In the genomic region with DNA sequence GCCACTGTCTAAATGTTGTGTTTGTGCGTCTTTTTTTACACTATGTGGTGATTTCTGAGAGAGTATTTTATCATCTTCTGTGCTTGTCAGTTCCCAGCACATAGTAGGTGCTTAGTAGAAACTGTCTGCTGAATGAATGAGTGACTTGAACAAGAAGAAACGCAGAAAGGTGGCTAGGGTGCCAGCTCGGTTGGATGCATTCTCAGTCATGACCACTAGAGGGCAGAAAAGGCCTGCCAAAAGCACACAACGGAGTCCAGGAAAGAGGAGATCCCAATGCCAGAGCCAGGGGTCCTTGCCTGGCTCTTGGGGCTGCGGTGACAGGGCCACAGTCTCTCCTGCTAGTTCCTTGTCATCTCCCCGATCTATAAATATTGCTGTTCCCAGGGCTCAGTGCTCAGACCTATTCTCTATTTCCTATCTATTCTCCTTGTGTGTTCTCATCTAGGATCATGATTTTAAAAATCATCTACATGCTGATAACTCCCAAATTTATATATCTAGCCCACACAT, we compare ENCODE assay signal across 8 cellular contexts. TPM values are rescaled to one million over a fixed set of nuclear protein-coding genes. Genes with fewer than 3 reads are reported as not detected.
DNase-seq lines count a peak whose midpoint lies in the region; ATAC-seq and TF ChIP-seq lines count a peak whose summit lies in the region.

No MANE protein-coding gene starts in this region.

- no peak for TF ChIP-seq POLR2A in heart left ventricle (IDR thresholded peaks at IDR 0.05)

- peak; percentile 68 for DNase-seq in Daoy (ENCODE audit: low read depth)
- DNase-seq in M059J (ENCODE audit: low read depth) = peak; percentile 44
- peak; percentile 61 to 73 for DNase-seq in activated naive CD4-positive, alpha-beta T cell treated with anti-CD3 and anti-CD28 coated beads, Interleukin-2, amount 50 U/mL, for 72 hours (ENCODE audit: low spot score in 2 of 2)
- DNase-seq in heart left ventricle = peak in 4 of 5 donors; percentile 39 to 54 (median 48)
- peak; percentile 92 for DNase-seq in retina

- no peaks in the 10 kb centered on the region for H3K36me3 ChIP-seq in heart left ventricle

- H3K9me3 ChIP-seq in heart left ventricle = no peaks in the 10 kb centered on the region

- no peak overlapping the region for H3K4me3 ChIP-seq in heart left ventricle

- H3K4me1 ChIP-seq in heart left ventricle = peaks cover 0 to 6% (median 0%) of the 10 kb centered on the region in 12 donors

- intact Hi-C loops in heart left ventricle (cut with DNase I) = loop anchor here (1.0 to 10.0 kb wide), 16 partner anchors 97 to 1117 kb away; partner anchors contain the start of genes RAD51D (in 5 of the 10), FNDC8 (in 4 of the 10) and SLFN12L (in 1 of the 10)

- no peaks in the 10 kb centered on the region for H3K36me3 Mint-ChIP-seq in activated naive CD4-positive, alpha-beta T cell treated with anti-CD3 and anti-CD28 coated beads, Interleukin-2, amount 50 U/mL, for 72 hours

- ATAC-seq in SK-N-SH treated with all-trans-retinoic acid at 6 μM for 48 hours = peak; percentile 90
- peak; percentile 48 to 54 for ATAC-seq in activated naive CD4-positive, alpha-beta T cell treated with anti-CD3 and anti-CD28 coated beads, Interleukin-2, amount 50 U/mL, for 72 hours
- peak; percentile 61 to 74 (median 68) for ATAC-seq in heart left ventricle
- no peak for ATAC-seq in GM21447 (IDR thresholded peaks at IDR 0.05; ENCODE audit: unreplicated experiment)
- no peak for ATAC-seq in GM18520 (IDR thresholded peaks at IDR 0.05; ENCODE audit: unreplicated experiment)

- peaks cover 7 to 66% (median 38%) of the 10 kb centered on the region in 9 donors for H3K27me3 ChIP-seq in heart left ventricle

- WGBS in heart left ventricle, 4 donors = 3 to 5% (median 4%) methylated on average over 6 of the region's 6 CpGs

- no peak overlapping the region for H3K27ac ChIP-seq in heart left ventricle

- no peak overlapping the region for H3K27ac Mint-ChIP-seq in activated naive CD4-positive, alpha-beta T cell treated with anti-CD3 and anti-CD28 coated beads, Interleukin-2, amount 50 U/mL, for 72 hours

- H3K9me3 Mint-ChIP-seq in activated naive CD4-positive, alpha-beta T cell treated with anti-CD3 and anti-CD28 coated beads, Interleukin-2, amount 50 U/mL, for 72 hours = no peaks in the 10 kb centered on the region

- TF ChIP-seq CTCF in heart left ventricle (IDR thresholded peaks at IDR 0.05) = peak; percentile 91 to 98 (median 94)

TF ChIP-seq in SK-N-SH treated with all-trans-retinoic acid at 6 μM for 48 hours, 23 proteins besides CTCF, POLR2A, EP300 and RAD21:
- no peak for TF ChIP-seq CREB5 (CRISPR knock-in tag; IDR thresholded peaks at IDR 0.05; ENCODE audit: low read depth)
- no peak for TF ChIP-seq POU6F1 (CRISPR knock-in tag; IDR thresholded peaks at IDR 0.05; ENCODE audit: borderline replicate concordance, low read depth)
- no peak for TF ChIP-seq ZC3H10 (CRISPR knock-in tag; IDR thresholded peaks at IDR 0.05)
- TF ChIP-seq ZFP30 (CRISPR knock-in tag; IDR thresholded peaks at IDR 0.05) = no peak
- no peak for TF ChIP-seq ESRRG (CRISPR knock-in tag; IDR thresholded peaks at IDR 0.05)
- TF ChIP-seq ZNF565 (CRISPR knock-in tag; conservative IDR thresholded peaks at IDR 0.05; ENCODE audit: low read depth) = no peak
- no peak for TF ChIP-seq TSHZ2 (CRISPR knock-in tag; IDR thresholded peaks at IDR 0.05)
- no peak for TF ChIP-seq SNAI2 (CRISPR knock-in tag; IDR thresholded peaks at IDR 0.05)
- TF ChIP-seq, protein P1, sequence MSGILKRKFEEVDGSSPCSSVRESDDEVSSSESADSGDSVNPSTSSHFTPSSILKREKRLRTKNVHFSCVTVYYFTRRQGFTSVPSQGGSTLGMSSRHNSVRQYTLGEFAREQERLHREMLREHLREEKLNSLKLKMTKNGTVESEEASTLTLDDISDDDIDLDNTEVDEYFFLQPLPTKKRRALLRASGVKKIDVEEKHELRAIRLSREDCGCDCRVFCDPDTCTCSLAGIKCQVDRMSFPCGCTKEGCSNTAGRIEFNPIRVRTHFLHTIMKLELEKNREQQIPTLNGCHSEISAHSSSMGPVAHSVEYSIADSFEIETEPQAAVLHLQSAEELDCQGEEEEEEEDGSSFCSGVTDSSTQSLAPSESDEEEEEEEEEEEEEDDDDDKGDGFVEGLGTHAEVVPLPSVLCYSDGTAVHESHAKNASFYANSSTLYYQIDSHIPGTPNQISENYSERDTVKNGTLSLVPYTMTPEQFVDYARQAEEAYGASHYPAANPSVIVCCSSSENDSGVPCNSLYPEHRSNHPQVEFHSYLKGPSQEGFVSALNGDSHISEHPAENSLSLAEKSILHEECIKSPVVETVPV (CRISPR knock-in tag; IDR thresholded peaks at IDR 0.05) = no peak
- no peak for TF ChIP-seq CSDC2 (CRISPR knock-in tag; IDR thresholded peaks at IDR 0.05)
- TF ChIP-seq ARNTL (CRISPR knock-in tag; IDR thresholded peaks at IDR 0.05; ENCODE audit: borderline replicate concordance, low read depth) = no peak
- no peak for TF ChIP-seq TCF4 (CRISPR knock-in tag; IDR thresholded peaks at IDR 0.05; ENCODE audit: borderline replicate concordance)

RNA-seq across cellular contexts. Expression of gene CCL1, which starts 57.3 kb away (rescaled TPM):
- not detected in 2 replicates for total RNA-seq in Daoy (2014; rRNA removed; shearing (Covaris generic))
- not detected in 2 replicates for total RNA-seq in M059J (2014; rRNA removed; shearing (Covaris generic))
- not detected for total RNA-seq in activated naive CD4-positive, alpha-beta T cell treated with anti-CD3 and anti-CD28 coated beads, Interleukin-2, amount 50 U/mL, for 72 hours
- not detected for total RNA-seq in heart left ventricle
- polyA plus RNA-seq in heart left ventricle = not detected

Comparison
In these comparisons a context has a peak if more than half of its experiments do, and no peak if none do; other contexts are left out.
1. ATAC-seq: peak in SK-N-SH treated with all-trans-retinoic acid at 6 μM for 48 hours (single experiment), activated naive CD4-positive, alpha-beta T cell treated with anti-CD3 and anti-CD28 coated beads, Interleukin-2, amount 50 U/mL, for 72 hours (2 of 2) and heart left ventricle (4 of 4); none in GM21447 (single experiment) and GM18520 (single experiment).
2. Peak in every context shown above with its lines, with median percentiles within 50 percentile points of each other: DNase-seq.